In genomic region chr15:78808550-78808949, GRCh38 we compare ENCODE assay signal across 8 cellular contexts. TPM values are rescaled to one million over a fixed set of nuclear protein-coding genes. Genes with fewer than 3 reads are reported as not detected.
A peak's percentile ranks its signal among the peaks of the same experiment; 100 is the strongest.
DNase-seq lines count a peak whose midpoint lies in the region; ATAC-seq lines count a peak whose summit lies in the region.

No MANE protein-coding gene starts in this region.

- CTCF ChIA-PET in activated CD8-positive, alpha-beta T cell treated with anti-CD3 and anti-CD28 coated beads, Interleukin-2, amount 10 ng/mL, durations not matched to agents 7 days and 5 days (lab: Charles Lee), result interaction anchor here (0.6 to 1.5 kb wide), 14 partner anchors 10 to 509 kb away, joined by 3 to 9 read pairs (median 4); partner anchors contain the start of genes CHRNA5 and SKIC8

- intact Hi-C loops in posterior vena cava (cut with DNase I), result no loop called here

- H3K27ac Mint-ChIP-seq in activated CD8-positive, alpha-beta T cell treated with anti-CD3 and anti-CD28 coated beads, Interleukin-2, amount 10 ng/mL, durations not matched to agents 7 days and 5 days, result no peak overlapping the region

- no peaks in the 10 kb centered on the region for H3K36me3 Mint-ChIP-seq in activated CD8-positive, alpha-beta T cell treated with anti-CD3 and anti-CD28 coated beads, Interleukin-2, amount 10 ng/mL, durations not matched to agents 7 days and 5 days (ENCODE audit: low read depth)

- H3K4me1 Mint-ChIP-seq in activated CD8-positive, alpha-beta T cell treated with anti-CD3 and anti-CD28 coated beads, Interleukin-2, amount 10 ng/mL, durations not matched to agents 7 days and 5 days (ENCODE audit: low read depth), result peaks cover 12% of the 10 kb centered on the region

- no peak overlapping the region for H3K4me3 ChIP-seq in Jurkat, Clone E6-1 (ENCODE audit: low read length)

- no peaks in the 10 kb centered on the region for H3K9me3 Mint-ChIP-seq in activated CD8-positive, alpha-beta T cell treated with anti-CD3 and anti-CD28 coated beads, Interleukin-2, amount 10 ng/mL, durations not matched to agents 7 days and 5 days (ENCODE audit: insufficient read depth)

- DNase-seq in ELR (ENCODE audit: low read depth), result peak; percentile 49
- DNase-seq in Jurkat, Clone E6-1 (ENCODE audit: low read depth, low spot score), result peak; percentile 21
- DNase-seq in activated CD8-positive, alpha-beta T cell treated with anti-CD3 and anti-CD28 coated beads, Interleukin-2, amount 10 ng/mL, durations not matched to agents 7 days and 5 days, result peak; percentile 58
- DNase-seq in iris pigment epithelial cell (ENCODE audit: low read depth), result peak; percentile 68
- no peak for DNase-seq in mesenteric fat pad (ENCODE audit: low spot score)
- no peak for DNase-seq in T1000 (lab: John Stamatoyannopoulos, UW)
- DNase-seq in DMS153 treated with DMSO at 0.1 percent for 48 hours (lab: John Stamatoyannopoulos, UW; ENCODE audit: unreplicated experiment), result no peak
- DNase-seq in posterior vena cava (ENCODE audit: low spot score), result no peak

- ATAC-seq in activated CD8-positive, alpha-beta T cell treated with anti-CD3 and anti-CD28 coated beads, Interleukin-2, amount 10 ng/mL, durations not matched to agents 7 days and 5 days, result peak; percentile 60

- no peak overlapping the region for H3K4me3 Mint-ChIP-seq in activated CD8-positive, alpha-beta T cell treated with anti-CD3 and anti-CD28 coated beads, Interleukin-2, amount 10 ng/mL, durations not matched to agents 7 days and 5 days

- H3K27me3 Mint-ChIP-seq in activated CD8-positive, alpha-beta T cell treated with anti-CD3 and anti-CD28 coated beads, Interleukin-2, amount 10 ng/mL, durations not matched to agents 7 days and 5 days (ENCODE audit: low read depth), result peaks cover 36% of the 10 kb centered on the region

- POLR2A ChIA-PET in activated CD8-positive, alpha-beta T cell treated with anti-CD3 and anti-CD28 coated beads, Interleukin-2, amount 10 ng/mL, durations not matched to agents 7 days and 5 days (lab: Charles Lee), result no interaction called here

RNA-seq across cellular contexts. Expression of gene ADAMTS7, which starts 2.7 kb away (rescaled TPM):
- polyA plus RNA-seq in Jurkat, Clone E6-1 (2012; ENCODE audit: insufficient read depth, insufficient read length), result 3.3 TPM
- total RNA-seq in activated CD8-positive, alpha-beta T cell treated with anti-CD3 and anti-CD28 coated beads, Interleukin-2, amount 10 ng/mL, durations not matched to agents 7 days and 5 days, result not detected
- total RNA-seq in mesenteric fat pad (13.2 TPM), posterior vena cava (1 to 10 TPM; 6.7 to 8.9 TPM)

Comparison
In these comparisons a context has a peak if more than half of its experiments do, and no peak if none do; other contexts are left out.
1. DNase-seq: peak in ELR (single experiment), Jurkat, Clone E6-1 (single experiment), activated CD8-positive, alpha-beta T cell treated with anti-CD3 and anti-CD28 coated beads, Interleukin-2, amount 10 ng/mL, durations not matched to agents 7 days and 5 days (single experiment) and iris pigment epithelial cell (single experiment); none in mesenteric fat pad (single experiment), T1000 (single experiment), DMS153 treated with DMSO at 0.1 percent for 48 hours (single experiment) and posterior vena cava (single experiment).
2. RNA of gene ADAMTS7, which starts 2.7 kb away (total RNA-seq): 13.2 TPM in mesenteric fat pad (single experiment) and 6.7 to 8.9 TPM in posterior vena cava; not detected in activated CD8-positive, alpha-beta T cell treated with anti-CD3 and anti-CD28 coated beads, Interleukin-2, amount 10 ng/mL, durations not matched to agents 7 days and 5 days; every median in the first group is over 4 times any median in the second.